2 cellular contexts compared by ENCODE assay signal in the genomic region with DNA sequence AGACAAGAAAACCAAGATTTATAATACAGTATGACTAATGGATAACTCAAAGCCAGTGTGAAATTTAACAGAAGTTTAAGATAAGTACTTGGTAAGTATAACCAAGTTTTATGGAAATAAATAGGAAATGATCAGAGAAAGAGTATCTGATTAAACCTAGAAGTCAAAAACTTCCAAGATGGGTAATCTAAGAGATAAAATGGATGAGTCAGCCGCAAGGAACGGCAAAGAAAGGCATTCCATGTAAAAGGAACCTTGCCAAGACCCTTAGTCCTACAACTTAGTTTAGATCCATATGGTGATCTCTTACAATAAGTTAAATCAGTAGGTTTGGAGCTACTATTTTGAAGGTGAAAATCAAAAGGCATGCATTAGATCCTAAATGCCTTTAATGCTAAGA.
TF ChIP-seq lines count a peak whose summit lies in the region.

No MANE protein-coding gene starts in this region.

TF ChIP-seq in SK-N-SH, 30 proteins besides CTCF, POLR2A, EP300 and RAD21 (continues in another document):
- no peak for TF ChIP-seq GATA2 (CRISPR knock-in tag; IDR thresholded peaks at IDR 0.05)
- TF ChIP-seq, protein P1, sequence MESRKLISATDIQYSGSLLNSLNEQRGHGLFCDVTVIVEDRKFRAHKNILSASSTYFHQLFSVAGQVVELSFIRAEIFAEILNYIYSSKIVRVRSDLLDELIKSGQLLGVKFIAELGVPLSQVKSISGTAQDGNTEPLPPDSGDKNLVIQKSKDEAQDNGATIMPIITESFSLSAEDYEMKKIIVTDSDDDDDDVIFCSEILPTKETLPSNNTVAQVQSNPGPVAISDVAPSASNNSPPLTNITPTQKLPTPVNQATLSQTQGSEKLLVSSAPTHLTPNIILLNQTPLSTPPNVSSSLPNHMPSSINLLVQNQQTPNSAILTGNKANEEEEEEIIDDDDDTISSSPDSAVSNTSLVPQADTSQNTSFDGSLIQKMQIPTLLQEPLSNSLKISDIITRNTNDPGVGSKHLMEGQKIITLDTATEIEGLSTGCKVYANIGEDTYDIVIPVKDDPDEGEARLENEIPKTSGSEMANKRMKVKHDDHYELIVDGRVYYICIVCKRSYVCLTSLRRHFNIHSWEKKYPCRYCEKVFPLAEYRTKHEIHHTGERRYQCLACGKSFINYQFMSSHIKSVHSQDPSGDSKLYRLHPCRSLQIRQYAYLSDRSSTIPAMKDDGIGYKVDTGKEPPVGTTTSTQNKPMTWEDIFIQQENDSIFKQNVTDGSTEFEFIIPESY (IDR thresholded peaks at IDR 0.05; ENCODE audit: borderline replicate concordance, low read depth), result peak; percentile 31; the same call in 1 of the 2 replicates
- TF ChIP-seq TCF12 (IDR thresholded peaks at IDR 0.05), result peak; percentile 97
- TF ChIP-seq YY1 (IDR thresholded peaks at IDR 0.05; ENCODE audit: low read depth), result peak; percentile 62; the same call in 1 of the 2 replicates
- TF ChIP-seq, protein P2, sequence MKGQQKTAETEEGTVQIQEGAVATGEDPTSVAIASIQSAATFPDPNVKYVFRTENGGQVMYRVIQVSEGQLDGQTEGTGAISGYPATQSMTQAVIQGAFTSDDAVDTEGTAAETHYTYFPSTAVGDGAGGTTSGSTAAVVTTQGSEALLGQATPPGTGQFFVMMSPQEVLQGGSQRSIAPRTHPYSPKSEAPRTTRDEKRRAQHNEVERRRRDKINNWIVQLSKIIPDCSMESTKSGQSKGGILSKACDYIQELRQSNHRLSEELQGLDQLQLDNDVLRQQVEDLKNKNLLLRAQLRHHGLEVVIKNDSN (IDR thresholded peaks at IDR 0.05; ENCODE audit: borderline replicate concordance, low read depth), result no peak
- TF ChIP-seq FOSL2 (IDR thresholded peaks at IDR 0.05; ENCODE audit: borderline replicate concordance, low read depth), result peak; percentile 80
- TF ChIP-seq CHD2 (IDR thresholded peaks at IDR 0.05; ENCODE audit: low read length, partially characterized antibody), result no peak
- TF ChIP-seq NRF1 (IDR thresholded peaks at IDR 0.05; ENCODE audit: low read depth, low read length), result no peak
- TF ChIP-seq FOXM1 (IDR thresholded peaks at IDR 0.05; ENCODE audit: low read depth), result peak; percentile 90
- TF ChIP-seq TAF1 (IDR thresholded peaks at IDR 0.05; ENCODE audit: borderline replicate concordance, low read depth, low read length), result no peak
- TF ChIP-seq, protein P3, sequence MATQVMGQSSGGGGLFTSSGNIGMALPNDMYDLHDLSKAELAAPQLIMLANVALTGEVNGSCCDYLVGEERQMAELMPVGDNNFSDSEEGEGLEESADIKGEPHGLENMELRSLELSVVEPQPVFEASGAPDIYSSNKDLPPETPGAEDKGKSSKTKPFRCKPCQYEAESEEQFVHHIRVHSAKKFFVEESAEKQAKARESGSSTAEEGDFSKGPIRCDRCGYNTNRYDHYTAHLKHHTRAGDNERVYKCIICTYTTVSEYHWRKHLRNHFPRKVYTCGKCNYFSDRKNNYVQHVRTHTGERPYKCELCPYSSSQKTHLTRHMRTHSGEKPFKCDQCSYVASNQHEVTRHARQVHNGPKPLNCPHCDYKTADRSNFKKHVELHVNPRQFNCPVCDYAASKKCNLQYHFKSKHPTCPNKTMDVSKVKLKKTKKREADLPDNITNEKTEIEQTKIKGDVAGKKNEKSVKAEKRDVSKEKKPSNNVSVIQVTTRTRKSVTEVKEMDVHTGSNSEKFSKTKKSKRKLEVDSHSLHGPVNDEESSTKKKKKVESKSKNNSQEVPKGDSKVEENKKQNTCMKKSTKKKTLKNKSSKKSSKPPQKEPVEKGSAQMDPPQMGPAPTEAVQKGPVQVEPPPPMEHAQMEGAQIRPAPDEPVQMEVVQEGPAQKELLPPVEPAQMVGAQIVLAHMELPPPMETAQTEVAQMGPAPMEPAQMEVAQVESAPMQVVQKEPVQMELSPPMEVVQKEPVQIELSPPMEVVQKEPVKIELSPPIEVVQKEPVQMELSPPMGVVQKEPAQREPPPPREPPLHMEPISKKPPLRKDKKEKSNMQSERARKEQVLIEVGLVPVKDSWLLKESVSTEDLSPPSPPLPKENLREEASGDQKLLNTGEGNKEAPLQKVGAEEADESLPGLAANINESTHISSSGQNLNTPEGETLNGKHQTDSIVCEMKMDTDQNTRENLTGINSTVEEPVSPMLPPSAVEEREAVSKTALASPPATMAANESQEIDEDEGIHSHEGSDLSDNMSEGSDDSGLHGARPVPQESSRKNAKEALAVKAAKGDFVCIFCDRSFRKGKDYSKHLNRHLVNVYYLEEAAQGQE (IDR thresholded peaks at IDR 0.05; ENCODE audit: low read depth, low read length), result no peak
- peak; percentile 96 for TF ChIP-seq JUND (IDR thresholded peaks at IDR 0.05)
- TF ChIP-seq, protein P4, sequence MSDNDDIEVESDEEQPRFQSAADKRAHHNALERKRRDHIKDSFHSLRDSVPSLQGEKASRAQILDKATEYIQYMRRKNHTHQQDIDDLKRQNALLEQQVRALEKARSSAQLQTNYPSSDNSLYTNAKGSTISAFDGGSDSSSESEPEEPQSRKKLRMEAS (IDR thresholded peaks at IDR 0.05; ENCODE audit: low read depth), result 0 out of 2 replicates have a peak, but pooled peaks have one; percentile 27
- TF ChIP-seq EZH2phosphoT487 (IDR thresholded peaks at IDR 0.05; ENCODE audit: borderline replicate concordance, low read depth), result no peak
- TF ChIP-seq SIN3A (IDR thresholded peaks at IDR 0.05; ENCODE audit: borderline replicate concordance, low read depth, low read length), result no peak
- TF ChIP-seq, protein P5, sequence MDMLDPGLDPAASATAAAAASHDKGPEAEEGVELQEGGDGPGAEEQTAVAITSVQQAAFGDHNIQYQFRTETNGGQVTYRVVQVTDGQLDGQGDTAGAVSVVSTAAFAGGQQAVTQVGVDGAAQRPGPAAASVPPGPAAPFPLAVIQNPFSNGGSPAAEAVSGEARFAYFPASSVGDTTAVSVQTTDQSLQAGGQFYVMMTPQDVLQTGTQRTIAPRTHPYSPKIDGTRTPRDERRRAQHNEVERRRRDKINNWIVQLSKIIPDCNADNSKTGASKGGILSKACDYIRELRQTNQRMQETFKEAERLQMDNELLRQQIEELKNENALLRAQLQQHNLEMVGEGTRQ (IDR thresholded peaks at IDR 0.05; ENCODE audit: borderline replicate concordance, low read depth, low read length), result no peak
- TF ChIP-seq RFX5 (IDR thresholded peaks at IDR 0.05; ENCODE audit: low read length), result no peak
- no peak for TF ChIP-seq SMC3 (IDR thresholded peaks at IDR 0.05; ENCODE audit: low read depth, low read length)
- TF ChIP-seq FOXJ3 (CRISPR knock-in tag; IDR thresholded peaks at IDR 0.05), result no peak
- TF ChIP-seq POLR2AphosphoS5 (IDR thresholded peaks at IDR 0.05; ENCODE audit: low read depth, low read length), result peak; percentile 68; the same call in 1 of the 2 replicates
- TF ChIP-seq NFIC (IDR thresholded peaks at IDR 0.05; ENCODE audit: borderline replicate concordance), result peak; percentile 91
- TF ChIP-seq ELF1 (IDR thresholded peaks at IDR 0.05), result no peak

TF ChIP-seq in endothelial cell of umbilical vein, 7 proteins besides CTCF, POLR2A, EP300 and RAD21:
- peak; percentile 10 for TF ChIP-seq FOS (IDR thresholded peaks at IDR 0.05; ENCODE audit: borderline replicate concordance, insufficient read depth, low read length)
- no peak for TF ChIP-seq POLR2AphosphoS5 (IDR thresholded peaks at IDR 0.05; ENCODE audit: insufficient read depth, low read depth, low read length)
- TF ChIP-seq GATA2 (IDR thresholded peaks at IDR 0.05; ENCODE audit: insufficient read depth, insufficient read length, low read depth, low read length), result peak; percentile 22
- TF ChIP-seq MYC (IDR thresholded peaks at IDR 0.05; ENCODE audit: low read depth, low read length), result no peak
